ENCODE assay signal across 19 cellular contexts in genomic region chr17:56917559-56918296, GRCh38. TPM values are rescaled to one million over a fixed set of nuclear protein-coding genes. Genes with fewer than 3 reads are reported as not detected.
DNase-seq lines count a peak whose midpoint lies in the region; ATAC-seq, FAIRE-seq and TF ChIP-seq lines count a peak whose summit lies in the region.
"Had no signal": no experiment of that assay in that cellular context is flagged by ENCODE, and none has a peak within 500 bp of the region (broad histone marks: within the 10 kb centered on the region; RNA-seq: fewer than 3 reads in every experiment).

No MANE protein-coding gene starts in this region.

- no peaks in the 10 kb centered on the region for H3K9me2 ChIP-seq in PC-9 (ENCODE audit: insufficient read depth)

- intact Hi-C loops in HepG2 (cut with micrococcal nuclease; ENCODE audit: unreplicated experiment) (no loop called here), right lobe of liver (cut with DNase I) (no loop called here), PC-9 (cut with micrococcal nuclease; ENCODE audit: unreplicated experiment) (no loop called here)

- H3K27me3 ChIP-seq in HepG2 (ENCODE audit: control insufficient read depth in 1 of 2, insufficient read depth in 2 of 2, low read length in 2 of 2): no peaks in the 10 kb centered on the region; a peak in 1 of 5 replicates
- no peaks in the 10 kb centered on the region for H3K27me3 ChIP-seq in right lobe of liver
- H3K27me3 ChIP-seq in PC-9 (ENCODE audit: insufficient read depth, low read depth): no peaks in the 10 kb centered on the region
- peaks cover 22% of the 10 kb centered on the region for H3K27me3 ChIP-seq in H7 (ENCODE audit: control insufficient read depth, insufficient read depth, low read length)

- H3K4me1 ChIP-seq in HepG2 (ENCODE audit: insufficient read depth, low read length) (peaks cover 16% of the 10 kb centered on the region), right lobe of liver (peaks cover 0 to 14% (median 5%) of the 10 kb centered on the region in 4 donors), PC-9 (replicated peaks; ENCODE audit: insufficient read depth) (peaks cover 30% of the 10 kb centered on the region)
- H3K4me1 ChIP-seq: prostate gland had no signal

- TF ChIP-seq RAD21 in HepG2 (CRISPR knock-in tag; IDR thresholded peaks at IDR 0.05): no peak

- H3F3A ChIP-seq in PC-9 (ENCODE audit: insufficient read depth, low read depth): peaks cover 40% of the 10 kb centered on the region

- H3K9me3 ChIP-seq in HepG2 (ENCODE audit: low read length): no peaks in the 10 kb centered on the region
- H3K9me3 ChIP-seq in right lobe of liver: no peaks in the 10 kb centered on the region
- H3K9me3 ChIP-seq in PC-9 (ENCODE audit: insufficient read depth, low read depth): peaks cover 13% of the 10 kb centered on the region; the same call in 1 of the 2 replicates
- H3K9me3 ChIP-seq: prostate gland had no signal

- ATAC-seq in HepG2: no peak
- no peak for ATAC-seq in right lobe of liver
- no peak for ATAC-seq in GM21619 (IDR thresholded peaks at IDR 0.05; ENCODE audit: unreplicated experiment)
- ATAC-seq in HG03457 (IDR thresholded peaks at IDR 0.05; ENCODE audit: unreplicated experiment): no peak
- ATAC-seq: T-cell had no signal

- H4K20me1 ChIP-seq in HepG2 (ENCODE audit: insufficient read depth, low read length) (no peaks in the 10 kb centered on the region), PC-9 (ENCODE audit: insufficient read depth) (no peaks in the 10 kb centered on the region)

- TF ChIP-seq EP300 in HepG2 (IDR thresholded peaks at IDR 0.05; ENCODE audit: low read depth in 2 of 2, low read length in 2 of 2) (no peak), HepG2 (CRISPR knock-in tag; IDR thresholded peaks at IDR 0.05; ENCODE audit: borderline replicate concordance) (no peak)

- BruUV-seq in HepG2 (replicated peaks; lab: Mats Ljungman, UMichigan) (no TSS peak), PC-9 (replicated peaks; lab: Mats Ljungman, UMichigan) (no TSS peak)

- no peak overlapping the region for H2AFZ ChIP-seq in HepG2 (ENCODE audit: low read length)
- H2AFZ ChIP-seq in PC-9: no peak overlapping the region

- DNase-seq in HepG2 (ENCODE audit: low spot score) (no peak), right lobe of liver (no peak), PC-9 (no peak), epithelial cell of prostate (ENCODE audit: low read depth, low spot score) (no peak), DMS53 (lab: John Stamatoyannopoulos, UW) (no peak), H7 (no peak)
- DNase-seq: activated T-cell treated with anti-CD3 and anti-CD28 coated beads, Interleukin-2, amount 50 U/mL, for 48 hours; CD8-positive, alpha-beta memory T cell; EL; KG1; NCI-H1048; SHP77; stimulated activated CD4-positive, alpha-beta T cell treated with anti-CD3 and anti-CD28 coated beads, Interleukin-4, amount 100 ng/mL, for 1 hour; T-cell had no signal

- CTCF ChIA-PET in HepG2 (lab: Yijun Ruan, JAX; ENCODE audit: low intra/inter-chr PET ratio, low total read pairs): no interaction called here
- CTCF ChIA-PET in PC-9 (lab: Charles Lee): no interaction called here

- H3K4me3 ChIP-seq in HepG2 (replicated peaks in 1 of 3; ENCODE audit: insufficient read depth in 1 of 3, low read depth in 2 of 3, low read length in 3 of 3) (no peak overlapping the region), right lobe of liver (no peak overlapping the region), PC-9 (no peak overlapping the region), H7 (ENCODE audit: insufficient read depth, low read depth, low read length) (no peak overlapping the region)
- H3K4me3 ChIP-seq: prostate gland, skin epidermis had no signal

- no peak overlapping the region for H3K4me2 ChIP-seq in HepG2 (ENCODE audit: low read depth, low read length)
- H3K4me2 ChIP-seq in PC-9: no peak overlapping the region

- no peak overlapping the region for H3K9ac ChIP-seq in HepG2 (ENCODE audit: insufficient read depth, low read depth, low read length)

- H3K36me3 ChIP-seq in HepG2 (replicated peaks in 1 of 2; ENCODE audit: control insufficient read depth in 1 of 2, insufficient read depth in 2 of 2, low read length in 2 of 2) (no peaks in the 10 kb centered on the region), right lobe of liver (no peaks in the 10 kb centered on the region), PC-9 (ENCODE audit: low read depth) (0 out of 2 replicates have a peak, but pooled peaks cover 4% of the 10 kb centered on the region), H7 (replicated peaks; ENCODE audit: control insufficient read depth, insufficient read depth, low read length) (no peaks in the 10 kb centered on the region)
- H3K36me3 ChIP-seq: prostate gland had no signal

- TF ChIP-seq CTCF in HepG2 (CRISPR knock-in tag; IDR thresholded peaks at IDR 0.05) (no peak), right lobe of liver (IDR thresholded peaks at IDR 0.05) (no peak), PC-9 (conservative IDR thresholded peaks at IDR 0.05) (no peak)

- H3K27ac ChIP-seq in HepG2 (ENCODE audit: extremely low read length, insufficient read depth, low read length) (no peak overlapping the region), right lobe of liver (no peak overlapping the region), PC-9 (peak overlapping the region; percentile 99), epithelial cell of prostate (peak overlapping the region; percentile 99)
- H3K27ac ChIP-seq: prostate gland had no signal

- POLR2A ChIA-PET in HepG2 (lab: Yijun Ruan, JAX) (no interaction called here), PC-9 (lab: Charles Lee; ENCODE audit: unreplicated experiment) (no interaction called here)

- no peak for FAIRE-seq in HepG2 (lab: Jason Lieb, UNC)
- FAIRE-seq: GM18507 had no signal

- WGBS in HepG2 (ENCODE audit: low lambda C conversion rate): 36% methylated on average over 4 of the region's 4 CpGs
- WGBS in right lobe of liver (ENCODE audit: insufficient coverage, low coverage, low lambda C conversion rate, missing lambda C conversion rate): 70% methylated on average over 4 of the region's 4 CpGs

- TF ChIP-seq POLR2A in HepG2 (IDR thresholded peaks at IDR 0.05; ENCODE audit: insufficient read depth in 1 of 2, low read depth in 2 of 2, low read length in 2 of 2) (no peak), right lobe of liver (IDR thresholded peaks at IDR 0.05) (no peak)

- H3K79me2 ChIP-seq in HepG2 (ENCODE audit: insufficient read depth, low read length): peaks cover 13% of the 10 kb centered on the region
- peaks cover 21% of the 10 kb centered on the region for H3K79me2 ChIP-seq in PC-9 (ENCODE audit: low read depth)

- in situ Hi-C loops in HepG2 (cut with HindIII; ENCODE audit: extremely low pct_ligation_motif_present, low pct_unique_long_range_greater_than_20kb): no loop called here

RNA-seq across cellular contexts. Expression of gene TRIM25, which starts 3.9 kb away (rescaled TPM):
- 38.3 and 42.2 TPM in 2 replicates for total RNA-seq in HepG2 (2016; rRNA removed; fragmentation: Illumina TruSeq; extraction: Trizol)
- total RNA-seq in HepG2 (2016; cell fraction: cytosol; rRNA removed; fragmentation: Illumina TruSeq; extraction: Trizol; ENCODE audit: low read depth): 11.5 and 12.7 TPM in 2 replicates
- 30.2 and 40.2 TPM in 2 replicates for total RNA-seq in HepG2 (2016; cell fraction: insoluble cytoplasmic fraction; rRNA removed; fragmentation: Illumina TruSeq; extraction: Trizol)
- 13.6 and 14.8 TPM in 2 replicates for total RNA-seq in HepG2 (2016; cell fraction: membrane; rRNA removed; fragmentation: Illumina TruSeq; extraction: Trizol)
- 60.9 and 76.8 TPM in 2 replicates for total RNA-seq in HepG2 (2016; cell fraction: nucleus; rRNA removed; fragmentation: Illumina TruSeq; extraction: Trizol)
- polyA plus RNA-seq in HepG2 (2011; rRNA removed): 30.8 and 37.6 TPM in 2 replicates
- 17.8 and 19.0 TPM in 2 replicates for polyA plus RNA-seq in HepG2 (2011; cell fraction: cytosol; rRNA removed)
- polyA plus RNA-seq in HepG2 (2011; cell fraction: nucleus; rRNA removed): 100 and 122 TPM in 2 replicates
- 34.2 and 35.8 TPM in 2 replicates for polyA plus RNA-seq in HepG2 (2012)
- 1.8 and 2.0 TPM in 2 replicates for polyA plus RNA-seq in HepG2 (2016; cell fraction: cytosol; fragmentation: Illumina TruSeq; extraction: Trizol; ENCODE audit: low read depth)
- polyA plus RNA-seq in HepG2 (2016; cell fraction: insoluble cytoplasmic fraction; fragmentation: Illumina TruSeq; extraction: Trizol; ENCODE audit: low read depth): 32.0 and 43.7 TPM in 2 replicates
- polyA plus RNA-seq in HepG2 (2016; cell fraction: membrane; fragmentation: Illumina TruSeq; extraction: Trizol; ENCODE audit: low read depth): 5.0 and 6.2 TPM in 2 replicates
- 104 and 121 TPM in 2 replicates for polyA plus RNA-seq in HepG2 (2016; cell fraction: nucleus; fragmentation: Illumina TruSeq; extraction: Trizol; ENCODE audit: insufficient read depth, low read depth)
- polyA minus RNA-seq in HepG2 (2011; rRNA and poly(A)+ RNA removed; ENCODE audit: low replicate concordance): 51.6 and 77.7 TPM in 2 replicates
- polyA minus RNA-seq in HepG2 (2011; cell fraction: cytosol; rRNA and poly(A)+ RNA removed): 27.8 and 28.2 TPM in 2 replicates
- polyA minus RNA-seq in HepG2 (2011; cell fraction: nucleus; rRNA and poly(A)+ RNA removed): 64.4 and 71.0 TPM in 2 replicates
- total RNA-seq in right lobe of liver: 10 to 100 TPM; 35.6 to 60.8 (median 49.8) TPM
- 63.8 and 92.8 TPM in 2 replicates for total RNA-seq in PC-9 (2021)
- total RNA-seq in H7 (2014; rRNA removed; shearing (Covaris generic)): 7.5 and 7.9 TPM in 2 replicates

RNA-seq across cellular contexts. Expression of gene COIL, which starts 43.1 kb away (rescaled TPM):
- total RNA-seq in HepG2 (2016; rRNA removed; fragmentation: Illumina TruSeq; extraction: Trizol): 29.4 and 39.0 TPM in 2 replicates
- 6.3 and 7.1 TPM in 2 replicates for total RNA-seq in HepG2 (2016; cell fraction: cytosol; rRNA removed; fragmentation: Illumina TruSeq; extraction: Trizol; ENCODE audit: low read depth)
- total RNA-seq in HepG2 (2016; cell fraction: insoluble cytoplasmic fraction; rRNA removed; fragmentation: Illumina TruSeq; extraction: Trizol): 30.1 and 39.1 TPM in 2 replicates
- 15.5 and 19.2 TPM in 2 replicates for total RNA-seq in HepG2 (2016; cell fraction: membrane; rRNA removed; fragmentation: Illumina TruSeq; extraction: Trizol)
- 22.5 and 22.8 TPM in 2 replicates for total RNA-seq in HepG2 (2016; cell fraction: nucleus; rRNA removed; fragmentation: Illumina TruSeq; extraction: Trizol)
- 5.7 and 8.1 TPM in 2 replicates for polyA plus RNA-seq in HepG2 (2011; rRNA removed)
- polyA plus RNA-seq in HepG2 (2011; cell fraction: cytosol; rRNA removed): 3.4 and 4.6 TPM in 2 replicates
- 4.1 and 5.2 TPM in 2 replicates for polyA plus RNA-seq in HepG2 (2011; cell fraction: nucleus; rRNA removed)
- 9.5 and 14.7 TPM in 2 replicates for polyA plus RNA-seq in HepG2 (2012)
- polyA plus RNA-seq in HepG2 (2016; cell fraction: cytosol; fragmentation: Illumina TruSeq; extraction: Trizol; ENCODE audit: low read depth): 3.3 and 3.7 TPM in 2 replicates
- polyA plus RNA-seq in HepG2 (2016; cell fraction: insoluble cytoplasmic fraction; fragmentation: Illumina TruSeq; extraction: Trizol; ENCODE audit: low read depth): 35.9 and 36.8 TPM in 2 replicates
- polyA plus RNA-seq in HepG2 (2016; cell fraction: membrane; fragmentation: Illumina TruSeq; extraction: Trizol; ENCODE audit: low read depth): 6.7 and 7.4 TPM in 2 replicates
- 29.1 and 29.2 TPM in 2 replicates for polyA plus RNA-seq in HepG2 (2016; cell fraction: nucleus; fragmentation: Illumina TruSeq; extraction: Trizol; ENCODE audit: insufficient read depth, low read depth)
- polyA minus RNA-seq in HepG2 (2011; rRNA and poly(A)+ RNA removed; ENCODE audit: low replicate concordance): 4.9 and 6.4 TPM in 2 replicates
- polyA minus RNA-seq in HepG2 (2011; cell fraction: cytosol; rRNA and poly(A)+ RNA removed): 3.8 and 4.4 TPM in 2 replicates
- polyA minus RNA-seq in HepG2 (2011; cell fraction: nucleus; rRNA and poly(A)+ RNA removed): 9.0 and 10.3 TPM in 2 replicates
- total RNA-seq in right lobe of liver: 1 to 10 TPM; 5.5 to 7.1 (median 6.5) TPM
- total RNA-seq in PC-9 (2021): 14.0 and 19.0 TPM in 2 replicates
- total RNA-seq in H7 (2014; rRNA removed; shearing (Covaris generic)): 15.8 and 21.4 TPM in 2 replicates

Comparison
In these comparisons a context has a peak if more than half of its experiments do, and no peak if none do; other contexts are left out.
1. H3K27ac ChIP-seq: peak in PC-9 (single experiment) and epithelial cell of prostate (single experiment); none in HepG2 (single experiment) and right lobe of liver (0 of 3).